26 cellular contexts compared by ENCODE assay signal in the genomic region with DNA sequence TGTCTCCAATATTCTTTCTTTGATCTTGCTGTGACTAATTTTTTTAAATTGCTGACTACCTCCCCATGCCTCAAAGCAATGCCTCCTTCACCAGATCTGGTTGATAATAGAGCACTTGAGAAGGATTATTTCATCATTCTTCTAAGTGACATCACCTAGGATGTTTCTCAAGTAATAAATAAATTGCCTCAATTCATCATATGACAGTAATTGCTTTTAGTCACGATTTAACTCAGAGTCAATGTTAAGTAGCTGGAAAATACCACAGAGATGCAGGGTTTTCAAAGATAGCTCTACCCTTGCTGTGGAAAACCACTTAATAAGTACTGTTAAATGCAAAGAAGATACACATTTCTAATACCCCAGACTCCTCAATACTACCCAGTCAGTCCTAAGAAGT.
"Had no signal": no experiment of that assay in that cellular context is flagged by ENCODE, and none has a peak within 500 bp of the region (broad histone marks: within the 10 kb centered on the region; RNA-seq: fewer than 3 reads in every experiment).

No MANE protein-coding gene starts in this region.

- H3K4me2 ChIP-seq: hepatocyte, neural progenitor cell had no signal

- H3K9me3 Mint-ChIP-seq: memory B cell, neural progenitor cell had no signal

- H3K79me2 ChIP-seq: hepatocyte, parathyroid adenoma had no signal

- H3K27ac ChIP-seq: coronary artery, esophagus muscularis mucosa, foreskin keratinocyte, gastroesophageal sphincter, heart left ventricle, hepatocyte, neural progenitor cell, parathyroid adenoma, right atrium auricular region, sigmoid colon, spleen, stomach, thyroid gland, upper lobe of left lung had no signal

- H3K36me3 ChIP-seq: esophagus muscularis mucosa, gastroesophageal sphincter, heart left ventricle, neural progenitor cell, right atrium auricular region, sigmoid colon, spleen, stomach, thyroid gland, upper lobe of left lung had no signal

- ATAC-seq: foreskin keratinocyte; gastroesophageal sphincter; heart left ventricle; left lobe of liver; natural killer cell; stimulated activated naive B cell treated with anti-CD40 and anti-IgM and Interleukin-4, amounts not matched to agents 10 μg/mL and 1 μg/mL and 100 μg/mL, for 72 hours had no signal

- H3K4me1 ChIP-seq: esophagus muscularis mucosa, foreskin keratinocyte, gastroesophageal sphincter, heart left ventricle, right atrium auricular region, sigmoid colon, spleen, stomach, thyroid gland, upper lobe of left lung had no signal

- H3K27ac Mint-ChIP-seq: memory B cell; natural killer cell; neural progenitor cell; progenitor cell of endocrine pancreas; stimulated activated naive B cell treated with anti-CD40 and anti-IgM and Interleukin-4, amounts not matched to agents 10 μg/mL and 1 μg/mL and 100 μg/mL, for 72 hours had no signal

- DNase-seq: dermis blood vessel endothelial cell; effector memory CD4-positive, alpha-beta T cell; foreskin keratinocyte; heart left ventricle; kidney; natural killer cell; sigmoid colon; spleen; stimulated activated CD4-positive, alpha-beta T cell treated with anti-CD3 and anti-CD28 coated beads, Interleukin-2, amount 100 ng/mL, for 48 hours; stimulated activated naive B cell treated with anti-CD40 and anti-IgM and Interleukin-4, amounts not matched to agents 10 μg/mL and 1 μg/mL and 100 μg/mL, for 72 hours; stomach; thyroid gland; upper lobe of left lung had no signal

- H3K4me3 Mint-ChIP-seq: memory B cell; natural killer cell; neural progenitor cell; stimulated activated naive B cell treated with anti-CD40 and anti-IgM and Interleukin-4, amounts not matched to agents 10 μg/mL and 1 μg/mL and 100 μg/mL, for 72 hours had no signal

- H3K27me3 ChIP-seq: foreskin keratinocyte, heart left ventricle, hepatocyte, neural progenitor cell, right atrium auricular region, sigmoid colon, spleen, stomach, thyroid gland, upper lobe of left lung had no signal

- H3K4me3 ChIP-seq: coronary artery, esophagus muscularis mucosa, gastroesophageal sphincter, heart left ventricle, hepatocyte, lung, neural progenitor cell, right atrium auricular region, sigmoid colon, spleen, stomach, thyroid gland, upper lobe of left lung had no signal

- H3K4me1 Mint-ChIP-seq: memory B cell; natural killer cell; stimulated activated naive B cell treated with anti-CD40 and anti-IgM and Interleukin-4, amounts not matched to agents 10 μg/mL and 1 μg/mL and 100 μg/mL, for 72 hours had no signal

- H3K9ac ChIP-seq: neural progenitor cell, parathyroid adenoma had no signal

- H3K9me3 ChIP-seq: esophagus muscularis mucosa, gastroesophageal sphincter, heart left ventricle, right atrium auricular region, sigmoid colon, stomach, thyroid gland, upper lobe of left lung had no signal

- H3K27me3 Mint-ChIP-seq: memory B cell; stimulated activated naive B cell treated with anti-CD40 and anti-IgM and Interleukin-4, amounts not matched to agents 10 μg/mL and 1 μg/mL and 100 μg/mL, for 72 hours had no signal

- H3K36me3 Mint-ChIP-seq: memory B cell; natural killer cell; neural progenitor cell; stimulated activated naive B cell treated with anti-CD40 and anti-IgM and Interleukin-4, amounts not matched to agents 10 μg/mL and 1 μg/mL and 100 μg/mL, for 72 hours had no signal

- H2AFZ ChIP-seq: hepatocyte, neural progenitor cell, parathyroid adenoma had no signal

- FAIRE-seq: endothelial cell of umbilical vein, kidney, urothelium cell line had no signal
